ENCODE assay signal across 7 cellular contexts in genomic region chr7:90211391-90212148, GRCh38. TPM values are rescaled to one million over a fixed set of nuclear protein-coding genes. Genes with fewer than 3 reads are reported as not detected.
DNase-seq lines count a peak whose midpoint lies in the region; ATAC-seq, FAIRE-seq and TF ChIP-seq lines count a peak whose summit lies in the region.

Gene STEAP2, plus strand, starts transcription at chr7:90211740. Its CDS starts 13,343 bp downstream, at chr7:90225083.

- peak; percentile 80 for TF ChIP-seq CTCF in GM12874 (IDR thresholded peaks at IDR 0.05; ENCODE audit: insufficient read depth, low read depth, low read length)

- DNase-seq in H54 (ENCODE audit: insufficient read length, low spot score): peak; percentile 79
- peak; percentile 98 for DNase-seq in LoVo (ENCODE audit: low spot score)
- DNase-seq in SW 1271 (lab: John Stamatoyannopoulos, UW): peak; percentile 83 to 90
- peak; percentile 48 to 93 for DNase-seq in dermis microvascular lymphatic vessel endothelial cell (ENCODE audit: low read depth in 2 of 2)
- DNase-seq in left lobe of liver (ENCODE audit: low spot score): peak; percentile 86
- DNase-seq in stimulated activated CD4-positive, alpha-beta T cell treated with anti-CD3 and anti-CD28 coated beads, Interleukin-2, amount 100 ng/mL, for 24 hours: peak; percentile 23 to 62

- peak; percentile 97 for ATAC-seq in left lobe of liver

- peak; percentile 48 for TF ChIP-seq POLR2A in H54 (IDR thresholded peaks at IDR 0.05; ENCODE audit: low read depth, low read length)

- no peak for FAIRE-seq in H54 (lab: Jason Lieb, UNC)

RNA-seq across cellular contexts. Expression of gene STEAP2, which starts in this region (rescaled TPM):
- 0.13 and 0.64 TPM in 2 replicates for total RNA-seq in dermis microvascular lymphatic vessel endothelial cell
- 0.81 TPM for total RNA-seq in left lobe of liver

Comparison
In these comparisons a context has a peak if more than half of its experiments do, and no peak if none do; other contexts are left out.
1. Peak in every context shown above with its lines: DNase-seq and ATAC-seq.
2. Peak in DNase-seq in dermis microvascular lymphatic vessel endothelial cell; RNA of the gene not detected or under 1 TPM.
3. Peak in DNase-seq and ATAC-seq in left lobe of liver; RNA of the gene not detected or under 1 TPM.
4. DNase-seq: peak in every context shown above with its lines; median percentile 98 in LoVo; 86 in SW 1271; 86 in left lobe of liver; 79 in H54; 70 in dermis microvascular lymphatic vessel endothelial cell; 42 in stimulated activated CD4-positive, alpha-beta T cell treated with anti-CD3 and anti-CD28 coated beads, Interleukin-2, amount 100 ng/mL, for 24 hours.